20 cellular contexts compared by ENCODE assay signal in genomic region chrX:19705196-19705769, GRCh38.
DNase-seq lines count a peak whose midpoint lies in the region; ATAC-seq, FAIRE-seq and TF ChIP-seq lines count a peak whose summit lies in the region.
"Had no signal": no experiment of that assay in that cellular context is flagged by ENCODE, and none has a peak within 500 bp of the region (broad histone marks: within the 10 kb centered on the region; RNA-seq: fewer than 3 reads in every experiment).

No MANE protein-coding gene starts in this region.

- H3K9me3 ChIP-seq in A549 = no peaks in the 10 kb centered on the region
- no peaks in the 10 kb centered on the region for H3K9me3 ChIP-seq in breast epithelium
- no peaks in the 10 kb centered on the region for H3K9me3 ChIP-seq in heart left ventricle
- H3K9me3 ChIP-seq: body of pancreas, left lung, SJCRH30 had no signal

- no peak for FAIRE-seq in A549 (lab: Jason Lieb, UNC)
- FAIRE-seq: HepG2 had no signal

- peak overlapping the region; percentile 10 to 87; a peak in 1 of 6 replicates for H3K27ac ChIP-seq in A549
- H3K27ac ChIP-seq in breast epithelium = no peak overlapping the region
- no peak overlapping the region for H3K27ac ChIP-seq in heart left ventricle
- H3K27ac ChIP-seq: body of pancreas, left lung, SJCRH30 had no signal

- TF ChIP-seq POLR2A in A549 (IDR thresholded peaks at IDR 0.05; ENCODE audit: low read length) (no peak), breast epithelium (IDR thresholded peaks at IDR 0.05) (no peak), heart left ventricle (IDR thresholded peaks at IDR 0.05) (no peak)

- H3K4me1 ChIP-seq in A549 (peaks cover 21% of the 10 kb centered on the region), breast epithelium (no peaks in the 10 kb centered on the region), heart left ventricle (peaks cover 0 to 5% (median 0%) of the 10 kb centered on the region in 12 donors)
- H3K4me1 ChIP-seq: left lung, SJCRH30 had no signal

- no peak for TF ChIP-seq CTCF in A549 (IDR thresholded peaks at IDR 0.05)
- no peak for TF ChIP-seq CTCF in fibroblast of pulmonary artery (IDR thresholded peaks at IDR 0.05; ENCODE audit: low read length, missing control alignments)
- TF ChIP-seq CTCF in breast epithelium (IDR thresholded peaks at IDR 0.05) = no peak
- TF ChIP-seq CTCF in heart left ventricle (IDR thresholded peaks at IDR 0.05) = no peak

- no peaks in the 10 kb centered on the region for H3K36me3 ChIP-seq in breast epithelium
- no peaks in the 10 kb centered on the region for H3K36me3 ChIP-seq in heart left ventricle
- H3K36me3 ChIP-seq: SJCRH30 had no signal

- ATAC-seq in A549 (no peak), GM18909 (IDR thresholded peaks at IDR 0.05; ENCODE audit: poor library complexity, unreplicated experiment) (no peak), heart left ventricle (no peak), GM21367 (IDR thresholded peaks at IDR 0.05; ENCODE audit: unreplicated experiment) (no peak)
- ATAC-seq: body of pancreas, HepG2, left lung, PC-3 had no signal

- no peak for TF ChIP-seq RAD21 in A549 (conservative IDR thresholded peaks at IDR 0.05 in 1 of 2, IDR thresholded peaks at IDR 0.05 in 1 of 2)

- intact Hi-C loops in breast epithelium (cut with DNase I; ENCODE audit: low total_unique reads) = no loop called here
- intact Hi-C loops in heart left ventricle (cut with DNase I) = no loop called here

- POLR2A ChIA-PET in A549 (lab: Yijun Ruan, JAX) = no interaction called here

- H3K27me3 ChIP-seq in breast epithelium (peaks cover 0 to 21% of the 10 kb centered on the region in 2 donors), heart left ventricle (no peaks in the 10 kb centered on the region)
- H3K27me3 ChIP-seq: body of pancreas, left lung, SJCRH30 had no signal

- H3K4me3 ChIP-seq in A549 (no peak overlapping the region), fibroblast of pulmonary artery (replicated peaks; ENCODE audit: low read depth, low read length) (no peak overlapping the region), breast epithelium (no peak overlapping the region), heart left ventricle (no peak overlapping the region)
- H3K4me3 ChIP-seq: body of pancreas, left lung, SJCRH30 had no signal

- peak overlapping the region; percentile 27; the same call in 2 of the 3 replicates for H3K4me2 ChIP-seq in A549

- WGBS in A549 (ENCODE audit: missing lambda C conversion rate) = 48% methylated on average over 3 of the region's 3 CpGs
- WGBS in heart left ventricle, 4 donors = 67 to 93% (median 77%) methylated on average over 3 of the region's 3 CpGs

- no peak for TF ChIP-seq EP300 in A549 (IDR thresholded peaks at IDR 0.05)

- DNase-seq in A549 (ENCODE audit: low read depth in 1 of 2, low spot score in 1 of 2) (no peak), GM04503 (ENCODE audit: low read depth) (peak; percentile 39), astrocyte of the hippocampus (ENCODE audit: low read depth, low spot score) (peak; percentile 4), fibroblast of pulmonary artery (ENCODE audit: low read depth) (peak; percentile 38), breast epithelium (ENCODE audit: low spot score in 2 of 2) (no peak), heart left ventricle (no peak)
- DNase-seq: ACHN; activated CD4-positive, CD25-positive, alpha-beta regulatory T cell; activated naive CD4-positive, alpha-beta T cell treated with anti-CD3 and anti-CD28 coated beads, Interleukin-2, amount 10 ng/mL, durations not matched to agents 7 days and 5 days; activated T-cell treated with anti-CD3 and anti-CD28 coated beads, Interleukin-2, amount 50 U/mL, for 48 hours; body of pancreas; cortex of kidney; left lung; NCI-H2227 treated with DMSO at 0.1 percent for 48 hours; PC-3; SJCRH30; stimulated activated CD4-positive, alpha-beta T cell treated with anti-CD3 and anti-CD28 coated beads, Interleukin-4, amount 100 ng/mL, for 4 hours had no signal

- CTCF ChIA-PET in A549 (lab: Yijun Ruan, JAX) = interaction anchor here (0.6 kb wide), 1 partner anchor 17 kb away, joined by 3 read pairs; no protein-coding TSS in a partner anchor

TF ChIP-seq in A549, 52 proteins besides CTCF, POLR2A, EP300 and RAD21:
- no peak for TF ChIP-seq ATOH8 (CRISPR knock-in tag; IDR thresholded peaks at IDR 0.05; ENCODE audit: low read depth)
- TF ChIP-seq POLR2AphosphoS2 (conservative IDR thresholded peaks at IDR 0.05; ENCODE audit: low read length) = no peak
- TF ChIP-seq, protein P1, sequence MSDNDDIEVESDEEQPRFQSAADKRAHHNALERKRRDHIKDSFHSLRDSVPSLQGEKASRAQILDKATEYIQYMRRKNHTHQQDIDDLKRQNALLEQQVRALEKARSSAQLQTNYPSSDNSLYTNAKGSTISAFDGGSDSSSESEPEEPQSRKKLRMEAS (IDR thresholded peaks at IDR 0.05) = no peak
- no peak for TF ChIP-seq NPAS2 (CRISPR knock-in tag; IDR thresholded peaks at IDR 0.05; ENCODE audit: borderline replicate concordance)
- no peak for TF ChIP-seq RARB (CRISPR knock-in tag; IDR thresholded peaks at IDR 0.05)
- TF ChIP-seq CHD2 (IDR thresholded peaks at IDR 0.05; ENCODE audit: low read length, partially characterized antibody) = no peak
- TF ChIP-seq, protein P2, sequence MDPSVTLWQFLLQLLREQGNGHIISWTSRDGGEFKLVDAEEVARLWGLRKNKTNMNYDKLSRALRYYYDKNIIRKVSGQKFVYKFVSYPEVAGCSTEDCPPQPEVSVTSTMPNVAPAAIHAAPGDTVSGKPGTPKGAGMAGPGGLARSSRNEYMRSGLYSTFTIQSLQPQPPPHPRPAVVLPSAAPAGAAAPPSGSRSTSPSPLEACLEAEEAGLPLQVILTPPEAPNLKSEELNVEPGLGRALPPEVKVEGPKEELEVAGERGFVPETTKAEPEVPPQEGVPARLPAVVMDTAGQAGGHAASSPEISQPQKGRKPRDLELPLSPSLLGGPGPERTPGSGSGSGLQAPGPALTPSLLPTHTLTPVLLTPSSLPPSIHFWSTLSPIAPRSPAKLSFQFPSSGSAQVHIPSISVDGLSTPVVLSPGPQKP (IDR thresholded peaks at IDR 0.05; ENCODE audit: low read depth, low read length) = no peak
- no peak for TF ChIP-seq HOXB13 (CRISPR knock-in tag; IDR thresholded peaks at IDR 0.05; ENCODE audit: low read depth)
- no peak for TF ChIP-seq RFX5 (IDR thresholded peaks at IDR 0.05)
- TF ChIP-seq CEBPB (IDR thresholded peaks at IDR 0.05) = no peak
- no peak for TF ChIP-seq BCL3 (IDR thresholded peaks at IDR 0.05)
- no peak for TF ChIP-seq SMC3 (IDR thresholded peaks at IDR 0.05)

Comparison
In these comparisons a context has a peak if more than half of its experiments do, and no peak if none do; other contexts are left out.
1. DNase-seq: peak in GM04503 (single experiment), astrocyte of the hippocampus (single experiment) and fibroblast of pulmonary artery (single experiment); none in A549 (0 of 2), breast epithelium (0 of 2) and heart left ventricle (0 of 5).
2. H3K27ac ChIP-seq: peak in A549 (2 of 2); none in breast epithelium (0 of 2) and heart left ventricle (0 of 12).